In genomic region chr2:186422226-186422625, GRCh38 we compare ENCODE assay signal across 13 cellular contexts.
DNase-seq lines count a peak whose midpoint lies in the region; ATAC-seq, FAIRE-seq and TF ChIP-seq lines count a peak whose summit lies in the region.
"Had no signal": no experiment of that assay in that cellular context is flagged by ENCODE, and none has a peak within 500 bp of the region (broad histone marks: within the 10 kb centered on the region; RNA-seq: fewer than 3 reads in every experiment).

No MANE protein-coding gene starts in this region.

- H3K9me2 ChIP-seq in MM.1S (replicated peaks; ENCODE audit: insufficient read depth, low read length) = no peaks in the 10 kb centered on the region

- H3K36me3 ChIP-seq in mesenchymal stem cell (ENCODE audit: control insufficient read depth in 1 of 2, insufficient read depth in 2 of 2, low read depth in 1 of 2, low read length in 2 of 2) (no peaks in the 10 kb centered on the region), kidney (ENCODE audit: control insufficient read depth in 1 of 2, insufficient read depth in 2 of 2, low read length in 2 of 2) (no peaks in the 10 kb centered on the region), MM.1S (replicated peaks; ENCODE audit: insufficient read depth, low read length) (no peaks in the 10 kb centered on the region)
- H3K36me3 ChIP-seq: right lobe of liver had no signal

- no peak overlapping the region for H2BK12ac ChIP-seq in mesenchymal stem cell (ENCODE audit: low read length in 2 of 2)

- no peaks in the 10 kb centered on the region for H3K27me3 ChIP-seq in mesenchymal stem cell (ENCODE audit: control insufficient read depth in 1 of 2, insufficient read depth in 1 of 2, low read length in 2 of 2)
- H3K27me3 ChIP-seq in MM.1S (replicated peaks; ENCODE audit: insufficient read depth, low read length) = no peaks in the 10 kb centered on the region
- H3K27me3 ChIP-seq: right lobe of liver had no signal

- H3K4me1 ChIP-seq in mesenchymal stem cell (ENCODE audit: control insufficient read depth, insufficient read depth, low read depth, low read length) = no peaks in the 10 kb centered on the region
- H3K4me1 ChIP-seq in kidney (ENCODE audit: control insufficient read depth in 1 of 2, insufficient read depth in 1 of 2, low read depth in 1 of 2, low read length in 2 of 2) = no peaks in the 10 kb centered on the region
- peaks cover 9% of the 10 kb centered on the region for H3K4me1 ChIP-seq in MM.1S (ENCODE audit: low read length)
- H3K4me1 ChIP-seq: right lobe of liver had no signal

- no peaks in the 10 kb centered on the region for H3K79me2 ChIP-seq in MM.1S (ENCODE audit: low read length)

- TF ChIP-seq CTCF in AG09319 (IDR thresholded peaks at IDR 0.05; ENCODE audit: low read depth, low read length) = no peak
- TF ChIP-seq CTCF in kidney (IDR thresholded peaks at IDR 0.05; ENCODE audit: borderline replicate concordance, extremely low read depth, insufficient read depth) = no peak
- TF ChIP-seq CTCF in MM.1S (IDR thresholded peaks at IDR 0.05; ENCODE audit: low read length) = no peak

- no peak overlapping the region for H2BK15ac ChIP-seq in mesenchymal stem cell (ENCODE audit: low read depth, poor library complexity, severe bottlenecking)

- DNase-seq in AG09319 (ENCODE audit: extremely low read depth, low read depth) (peak; percentile 67), MV-4-11 (lab: John Stamatoyannopoulos, UW) (peak; percentile 88), dermis blood vessel endothelial cell (peak; percentile 4), mesenchymal stem cell (peak; percentile 21), kidney (no peak), T-helper 1 cell (no peak), MM.1S (no peak)
- DNase-seq: activated CD8-positive, alpha-beta T cell treated with anti-CD3 and anti-CD28 coated beads, Interleukin-2, amount 10 ng/mL, durations not matched to agents 7 days and 5 days; central memory CD4-positive, alpha-beta T cell; PC-9; right lobe of liver; stimulated activated naive CD8-positive, alpha-beta T cell treated with anti-CD3 and anti-CD28 coated beads, Interleukin-15, Interleukin-2, amounts not matched to agents 100 U/mL and 50 U/mL, for 24 hours had no signal

- H3K4ac ChIP-seq in mesenchymal stem cell (ENCODE audit: low read depth in 1 of 2, low read length in 2 of 2) = no peak overlapping the region

- H4K91ac ChIP-seq in mesenchymal stem cell (ENCODE audit: low read length) = no peak overlapping the region

- no peak overlapping the region for H3K18ac ChIP-seq in mesenchymal stem cell (ENCODE audit: low read depth in 1 of 2, low read length in 2 of 2)

- H2AFZ ChIP-seq in mesenchymal stem cell (ENCODE audit: low read depth, low read length) (no peak overlapping the region), MM.1S (ENCODE audit: low read length) (no peak overlapping the region)
- H2AFZ ChIP-seq: PC-9 had no signal

- H3K4me3 ChIP-seq in mesenchymal stem cell (ENCODE audit: insufficient read depth in 1 of 2, low read depth in 1 of 2, low read length in 2 of 2) = no peak overlapping the region
- H3K4me3 ChIP-seq in kidney (ENCODE audit: low read length in 2 of 2) = no peak overlapping the region
- H3K4me3 ChIP-seq in MM.1S (ENCODE audit: low read length) = no peak overlapping the region
- H3K4me3 ChIP-seq: PC-9, right lobe of liver had no signal

- no peaks in the 10 kb centered on the region for H4K20me1 ChIP-seq in MM.1S (ENCODE audit: insufficient read depth, low read length)

- H2AK5ac ChIP-seq in mesenchymal stem cell (ENCODE audit: low read length, severe bottlenecking) = no peak overlapping the region

- H3K9ac ChIP-seq in mesenchymal stem cell (ENCODE audit: low read length) = peak overlapping the region; percentile 73
- H3K9ac ChIP-seq in kidney (ENCODE audit: low read length in 2 of 2) = no peak overlapping the region
- no peak overlapping the region for H3K9ac ChIP-seq in MM.1S (ENCODE audit: low read length)

- no peak overlapping the region for H2BK5ac ChIP-seq in mesenchymal stem cell (ENCODE audit: low read depth, low read length, poor library complexity, severe bottlenecking)

- H3K14ac ChIP-seq in mesenchymal stem cell (ENCODE audit: low read length in 2 of 2) = no peak overlapping the region

- no peak for ATAC-seq in GM21723 (IDR thresholded peaks at IDR 0.05; ENCODE audit: unreplicated experiment)
- ATAC-seq: activated CD8-positive, alpha-beta T cell treated with anti-CD3 and anti-CD28 coated beads, Interleukin-2, amount 10 ng/mL, durations not matched to agents 7 days and 5 days; stimulated activated naive CD8-positive, alpha-beta T cell treated with anti-CD3 and anti-CD28 coated beads, Interleukin-15, Interleukin-2, amounts not matched to agents 100 U/mL and 50 U/mL, for 24 hours had no signal

- no peaks in the 10 kb centered on the region for H3K9me3 ChIP-seq in mesenchymal stem cell (ENCODE audit: control insufficient read depth, low read length)
- no peaks in the 10 kb centered on the region for H3K9me3 ChIP-seq in kidney (ENCODE audit: control insufficient read depth in 1 of 2, low read length in 2 of 2)
- H3K9me3 ChIP-seq in MM.1S (replicated peaks; ENCODE audit: insufficient read depth, low read length) = no peaks in the 10 kb centered on the region
- H3K9me3 ChIP-seq: right lobe of liver had no signal

- FAIRE-seq in kidney (lab: Jason Lieb, UNC) = no peak

- H2BK120ac ChIP-seq in mesenchymal stem cell (ENCODE audit: low read depth, low read length) = no peak overlapping the region

- H3K27ac ChIP-seq in mesenchymal stem cell (ENCODE audit: low read length, poor library complexity, severe bottlenecking) (no peak overlapping the region), kidney (ENCODE audit: low read depth in 2 of 2, low read length in 2 of 2) (no peak overlapping the region), MM.1S (ENCODE audit: low read length) (no peak overlapping the region)
- H3K27ac ChIP-seq: PC-9, right lobe of liver had no signal

- no peak overlapping the region for H3K23ac ChIP-seq in mesenchymal stem cell (ENCODE audit: low read length in 2 of 2)

- H3F3A ChIP-seq in MM.1S (ENCODE audit: insufficient read depth, low read length) = no peaks in the 10 kb centered on the region

- no peak overlapping the region for H4K8ac ChIP-seq in mesenchymal stem cell (ENCODE audit: low read length)

- H3K79me1 ChIP-seq in mesenchymal stem cell (replicated peaks; ENCODE audit: low read length, poor library complexity, severe bottlenecking) = no peaks in the 10 kb centered on the region

- WGBS in mesenchymal stem cell = 79% methylated on average over 2 of the region's 3 CpGs

- H3K4me2 ChIP-seq in mesenchymal stem cell (ENCODE audit: low read length, poor library complexity, severe bottlenecking) = no peak overlapping the region
- H3K4me2 ChIP-seq in MM.1S (ENCODE audit: low read depth, low read length) = no peak overlapping the region
- H3K4me2 ChIP-seq: PC-9 had no signal

- intact Hi-C loops in kidney (cut with DNase I) = no loop called here

Comparison
In these comparisons a context has a peak if more than half of its experiments do, and no peak if none do; other contexts are left out.
1. DNase-seq: peak in AG09319 (single experiment), MV-4-11 (single experiment), dermis blood vessel endothelial cell (single experiment) and mesenchymal stem cell (single experiment); none in kidney (single experiment), T-helper 1 cell (0 of 5) and MM.1S (single experiment).